2 cellular contexts compared by ENCODE assay signal in genomic region chr1:4064150-4064889, GRCh38.
A peak's percentile ranks its signal among the peaks of the same experiment; 100 is the strongest.
TF ChIP-seq lines count a peak whose summit lies in the region.

No MANE protein-coding gene starts in this region.

TF ChIP-seq in HepG2, 621 proteins besides CTCF, POLR2A, EP300 and RAD21:
- TF ChIP-seq ZSCAN29 (CRISPR knock-in tag; conservative IDR thresholded peaks at IDR 0.05) (no peak), ATF7 (IDR thresholded peaks at IDR 0.05) (0 out of 2 replicates have a peak, but pooled peaks have one; percentile 3), ATF7 (CRISPR knock-in tag; IDR thresholded peaks at IDR 0.05) (no peak), KLF6 (CRISPR knock-in tag; IDR thresholded peaks at IDR 0.05) (no peak), SOX6 (IDR thresholded peaks at IDR 0.05) (0 out of 2 replicates have a peak, but pooled peaks have one; percentile 29), SOX6 (CRISPR knock-in tag; IDR thresholded peaks at IDR 0.05) (no peak), ZBTB21 (CRISPR knock-in tag; IDR thresholded peaks at IDR 0.05) (no peak), ASH2L (IDR thresholded peaks at IDR 0.05; ENCODE audit: insufficient read length, low read depth, low read length) (peak; percentile 72)

TF ChIP-seq in K562, 482 proteins besides CTCF, POLR2A, EP300 and RAD21:
- TF ChIP-seq ZNF143 (CRISPR knock-in tag; IDR thresholded peaks at IDR 0.05), result no peak
- TF ChIP-seq ZBTB43 (CRISPR knock-in tag; IDR thresholded peaks at IDR 0.05), result peak; percentile 96
TF ChIP-seq in K562: peak in this region for 1.
